10 cellular contexts compared by ENCODE assay signal in the genomic region with DNA sequence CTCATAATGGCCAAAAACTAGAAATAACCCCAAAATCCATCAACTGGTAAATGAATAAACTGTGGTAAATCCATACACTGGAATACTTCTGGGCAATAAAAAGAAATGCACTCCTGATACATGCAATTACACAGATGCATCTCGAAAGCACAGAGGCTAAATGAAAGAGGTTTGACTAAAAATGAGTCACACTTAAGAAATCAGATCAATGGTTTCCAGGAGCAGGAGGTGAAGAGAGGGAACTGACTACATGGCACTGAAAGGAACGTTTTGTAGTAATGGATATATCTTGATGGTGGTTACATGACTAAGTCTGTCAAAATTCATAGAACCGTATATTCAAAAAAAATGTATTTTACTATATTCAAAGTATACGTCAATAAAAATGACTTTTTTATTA. TPM values are rescaled to one million over a fixed set of nuclear protein-coding genes. Genes with fewer than 3 reads are reported as not detected.
DNase-seq lines count a peak whose midpoint lies in the region; ATAC-seq and TF ChIP-seq lines count a peak whose summit lies in the region.
"Had no signal": no experiment of that assay in that cellular context is flagged by ENCODE, and none has a peak within 500 bp of the region (broad histone marks: within the 10 kb centered on the region; RNA-seq: fewer than 3 reads in every experiment).

No MANE protein-coding gene starts in this region.

- peak overlapping the region; percentile 16 for H3K4me3 Mint-ChIP-seq in activated CD8-positive, alpha-beta T cell treated with anti-CD3 and anti-CD28 coated beads for 36 hours
- no peak overlapping the region for H3K4me3 Mint-ChIP-seq in activated CD8-positive, alpha-beta T cell treated with anti-CD3 and anti-CD28 coated beads, Interleukin-2, amount 10 ng/mL, durations not matched to agents 7 days and 5 days
- H3K4me3 Mint-ChIP-seq in naive B cell (peak overlapping the region in 6 of 8 donors; percentile 51 to 79 (median 70)), T-cell (no peak overlapping the region)

- no peak overlapping the region for H3K4me3 ChIP-seq in SJCRH30
- H3K4me3 ChIP-seq: heart left ventricle had no signal

- no peaks in the 10 kb centered on the region for H3K27me3 Mint-ChIP-seq in activated CD8-positive, alpha-beta T cell treated with anti-CD3 and anti-CD28 coated beads for 36 hours
- H3K27me3 Mint-ChIP-seq in activated CD8-positive, alpha-beta T cell treated with anti-CD3 and anti-CD28 coated beads, Interleukin-2, amount 10 ng/mL, durations not matched to agents 7 days and 5 days (ENCODE audit: low read depth): no peaks in the 10 kb centered on the region
- H3K27me3 Mint-ChIP-seq in naive B cell: no peaks in the 10 kb centered on the region
- H3K27me3 Mint-ChIP-seq in T-cell: no peaks in the 10 kb centered on the region

- H3K36me3 ChIP-seq in SJCRH30: no peaks in the 10 kb centered on the region
- H3K36me3 ChIP-seq: heart left ventricle had no signal

- no peaks in the 10 kb centered on the region for H3K4me1 ChIP-seq in SJCRH30

- H3K27me3 ChIP-seq in SJCRH30: no peaks in the 10 kb centered on the region
- H3K27me3 ChIP-seq: heart left ventricle had no signal

- H3K9me3 Mint-ChIP-seq in activated CD8-positive, alpha-beta T cell treated with anti-CD3 and anti-CD28 coated beads for 36 hours: no peaks in the 10 kb centered on the region
- no peaks in the 10 kb centered on the region for H3K9me3 Mint-ChIP-seq in activated CD8-positive, alpha-beta T cell treated with anti-CD3 and anti-CD28 coated beads, Interleukin-2, amount 10 ng/mL, durations not matched to agents 7 days and 5 days (ENCODE audit: insufficient read depth)
- no peaks in the 10 kb centered on the region for H3K9me3 Mint-ChIP-seq in activated naive CD4-positive, alpha-beta T cell treated with anti-CD3 and anti-CD28 coated beads, Interleukin-2, amount 50 U/mL, for 72 hours
- no peaks in the 10 kb centered on the region for H3K9me3 Mint-ChIP-seq in naive B cell
- H3K9me3 Mint-ChIP-seq in T-cell: no peaks in the 10 kb centered on the region

- peaks cover 6% of the 10 kb centered on the region for H3K36me3 Mint-ChIP-seq in activated CD8-positive, alpha-beta T cell treated with anti-CD3 and anti-CD28 coated beads for 36 hours (ENCODE audit: low read depth)
- H3K36me3 Mint-ChIP-seq in activated CD8-positive, alpha-beta T cell treated with anti-CD3 and anti-CD28 coated beads, Interleukin-2, amount 10 ng/mL, durations not matched to agents 7 days and 5 days (ENCODE audit: low read depth): no peaks in the 10 kb centered on the region
- H3K36me3 Mint-ChIP-seq in activated naive CD4-positive, alpha-beta T cell treated with anti-CD3 and anti-CD28 coated beads, Interleukin-2, amount 50 U/mL, for 72 hours: no peaks in the 10 kb centered on the region
- H3K36me3 Mint-ChIP-seq in naive B cell (peaks cover 13 to 15% of the 10 kb centered on the region in 2 donors), T-cell (peaks cover 11% of the 10 kb centered on the region)

- DNase-seq in activated CD8-positive, alpha-beta T cell treated with anti-CD3 and anti-CD28 coated beads for 36 hours: no peak
- no peak for DNase-seq in activated CD8-positive, alpha-beta T cell treated with anti-CD3 and anti-CD28 coated beads, Interleukin-2, amount 10 ng/mL, durations not matched to agents 7 days and 5 days
- peak; percentile 10 for DNase-seq in M059J (ENCODE audit: low read depth)
- no peak for DNase-seq in activated naive CD4-positive, alpha-beta T cell treated with anti-CD3 and anti-CD28 coated beads, Interleukin-2, amount 50 U/mL, for 72 hours (ENCODE audit: low spot score in 2 of 2)
- DNase-seq in naive B cell: no peak
- no peak for DNase-seq in SJCRH30
- no peak for DNase-seq in DMS114 treated with DMSO at 0.1 percent for 48 hours (lab: John Stamatoyannopoulos, UW; ENCODE audit: unreplicated experiment)
- no peak for DNase-seq in T-cell
- DNase-seq: NCI-H1436 had no signal

- no peak for TF ChIP-seq CTCF in activated CD8-positive, alpha-beta T cell treated with anti-CD3 and anti-CD28 coated beads for 36 hours (IDR thresholded peaks at IDR 0.05)

- intact Hi-C loops in activated CD8-positive, alpha-beta T cell treated with anti-CD3 and anti-CD28 coated beads for 36 hours (cut with micrococcal nuclease): loop anchor here (2.0 to 10.0 kb wide), 2 partner anchors 113 to 141 kb away; no protein-coding TSS in a partner anchor

- ATAC-seq in activated CD8-positive, alpha-beta T cell treated with anti-CD3 and anti-CD28 coated beads for 36 hours: peak; percentile 24
- ATAC-seq in activated CD8-positive, alpha-beta T cell treated with anti-CD3 and anti-CD28 coated beads, Interleukin-2, amount 10 ng/mL, durations not matched to agents 7 days and 5 days: no peak
- peak; percentile 70 to 75 for ATAC-seq in activated naive CD4-positive, alpha-beta T cell treated with anti-CD3 and anti-CD28 coated beads, Interleukin-2, amount 50 U/mL, for 72 hours
- ATAC-seq in naive B cell (ENCODE audit: low read depth in 2 of 2): no peak
- ATAC-seq in T-cell (replicated peaks in 1 of 4): no peak

- no peaks in the 10 kb centered on the region for H3K9me3 ChIP-seq in SJCRH30 (replicated peaks)
- H3K9me3 ChIP-seq: heart left ventricle had no signal

- peak overlapping the region; percentile 77 for H3K27ac Mint-ChIP-seq in activated CD8-positive, alpha-beta T cell treated with anti-CD3 and anti-CD28 coated beads for 36 hours
- H3K27ac Mint-ChIP-seq in activated CD8-positive, alpha-beta T cell treated with anti-CD3 and anti-CD28 coated beads, Interleukin-2, amount 10 ng/mL, durations not matched to agents 7 days and 5 days: no peak overlapping the region
- peak overlapping the region; percentile 80 to 84 for H3K27ac Mint-ChIP-seq in activated naive CD4-positive, alpha-beta T cell treated with anti-CD3 and anti-CD28 coated beads, Interleukin-2, amount 50 U/mL, for 72 hours
- H3K27ac Mint-ChIP-seq in naive B cell (peak overlapping the region in 5 of 6 donors; percentile 85 to 97 (median 95)), T-cell (no peak overlapping the region)

- POLR2A ChIA-PET in activated CD8-positive, alpha-beta T cell treated with anti-CD3 and anti-CD28 coated beads for 36 hours (lab: Charles Lee): interaction anchor here (0.5 to 0.9 kb wide), 3 partner anchors 8 to 286 kb away, joined by 3 to 4 read pairs (median 3); no protein-coding TSS in a partner anchor
- POLR2A ChIA-PET in activated CD8-positive, alpha-beta T cell treated with anti-CD3 and anti-CD28 coated beads, Interleukin-2, amount 10 ng/mL, durations not matched to agents 7 days and 5 days (lab: Charles Lee): no interaction called here
- POLR2A ChIA-PET in T-cell (lab: Charles Lee): no interaction called here

- CTCF ChIA-PET in activated CD8-positive, alpha-beta T cell treated with anti-CD3 and anti-CD28 coated beads for 36 hours (lab: Charles Lee): interaction anchor here (0.6 to 2.1 kb wide), 26 partner anchors 11 to 278 kb away, joined by 3 to 22 read pairs (median 4); partner anchors contain the start of gene STRBP
- CTCF ChIA-PET in activated CD8-positive, alpha-beta T cell treated with anti-CD3 and anti-CD28 coated beads, Interleukin-2, amount 10 ng/mL, durations not matched to agents 7 days and 5 days (lab: Charles Lee): interaction anchor here (0.9 to 3.7 kb wide), 14 partner anchors 9 to 336 kb away, joined by 3 to 19 read pairs (median 4); no protein-coding TSS in a partner anchor
- CTCF ChIA-PET in T-cell (lab: Charles Lee): interaction anchor here in 1 of 2 donors (0.8 to 1.2 kb wide), 2 partner anchors 124 to 142 kb away, joined by 3 read pairs; no protein-coding TSS in a partner anchor

- H3K4me1 Mint-ChIP-seq in activated CD8-positive, alpha-beta T cell treated with anti-CD3 and anti-CD28 coated beads for 36 hours (ENCODE audit: low read depth): peaks cover 37% of the 10 kb centered on the region
- H3K4me1 Mint-ChIP-seq in activated CD8-positive, alpha-beta T cell treated with anti-CD3 and anti-CD28 coated beads, Interleukin-2, amount 10 ng/mL, durations not matched to agents 7 days and 5 days (ENCODE audit: low read depth): peaks cover 13% of the 10 kb centered on the region
- H3K4me1 Mint-ChIP-seq in naive B cell (peaks cover 39 to 50% (median 49%) of the 10 kb centered on the region in 3 donors), T-cell (peaks cover 18 to 26% (median 23%) of the 10 kb centered on the region in 3 donors)

- H3K27ac ChIP-seq in SJCRH30: no peak overlapping the region
- H3K27ac ChIP-seq: heart left ventricle had no signal

RNA-seq across cellular contexts. Expression of gene STRBP, which starts 42.4 kb away (rescaled TPM):
- 10 to 100 TPM; 40.7 to 43.2 TPM for total RNA-seq in activated CD8-positive, alpha-beta T cell treated with anti-CD3 and anti-CD28 coated beads for 36 hours
- total RNA-seq in activated CD8-positive, alpha-beta T cell treated with anti-CD3 and anti-CD28 coated beads, Interleukin-2, amount 10 ng/mL, durations not matched to agents 7 days and 5 days: 10 to 100 TPM; 26.1 to 26.5 TPM
- 13.3 and 17.9 TPM in 2 replicates for total RNA-seq in M059J (2014; rRNA removed; shearing (Covaris generic))
- total RNA-seq in activated naive CD4-positive, alpha-beta T cell treated with anti-CD3 and anti-CD28 coated beads, Interleukin-2, amount 50 U/mL, for 72 hours: 10 to 100 TPM; 31.1 to 34.1 TPM
- polyA plus RNA-seq in naive B cell (ENCODE audit: low read depth in 6 of 6): 100 to 1,000 TPM; 126 to 197 (median 155) TPM
- 33.8 and 40.5 TPM in 2 replicates for total RNA-seq in SJCRH30 (2014; rRNA removed; shearing (Covaris generic))
- total RNA-seq in T-cell: 10 to 100 TPM; 18.6 to 26.9 (median 20.0) TPM

Comparison
In these comparisons a context has a peak if more than half of its experiments do, and no peak if none do; other contexts are left out.
1. ATAC-seq: peak in activated CD8-positive, alpha-beta T cell treated with anti-CD3 and anti-CD28 coated beads for 36 hours (single experiment) and activated naive CD4-positive, alpha-beta T cell treated with anti-CD3 and anti-CD28 coated beads, Interleukin-2, amount 50 U/mL, for 72 hours (2 of 2); none in activated CD8-positive, alpha-beta T cell treated with anti-CD3 and anti-CD28 coated beads, Interleukin-2, amount 10 ng/mL, durations not matched to agents 7 days and 5 days (single experiment), naive B cell (0 of 2) and T-cell (0 of 4).
2. H3K27ac Mint-ChIP-seq: peak in activated CD8-positive, alpha-beta T cell treated with anti-CD3 and anti-CD28 coated beads for 36 hours (single experiment), activated naive CD4-positive, alpha-beta T cell treated with anti-CD3 and anti-CD28 coated beads, Interleukin-2, amount 50 U/mL, for 72 hours (2 of 2) and naive B cell (5 of 6); none in activated CD8-positive, alpha-beta T cell treated with anti-CD3 and anti-CD28 coated beads, Interleukin-2, amount 10 ng/mL, durations not matched to agents 7 days and 5 days (single experiment) and T-cell (0 of 2).
3. H3K4me3 Mint-ChIP-seq: peak in activated CD8-positive, alpha-beta T cell treated with anti-CD3 and anti-CD28 coated beads for 36 hours (single experiment) and naive B cell (6 of 8); none in activated CD8-positive, alpha-beta T cell treated with anti-CD3 and anti-CD28 coated beads, Interleukin-2, amount 10 ng/mL, durations not matched to agents 7 days and 5 days (single experiment) and T-cell (0 of 3).